Comparison of ENCODE assay signal across 9 cellular contexts in genomic region chr4:104451573-104451972, GRCh38. TPM values are rescaled to one million over a fixed set of nuclear protein-coding genes. Genes with fewer than 3 reads are reported as not detected.
DNase-seq lines count a peak whose midpoint lies in the region; ATAC-seq, FAIRE-seq and TF ChIP-seq lines count a peak whose summit lies in the region.
"Had no signal": no experiment of that assay in that cellular context is flagged by ENCODE, and none has a peak within 500 bp of the region (broad histone marks: within the 10 kb centered on the region; RNA-seq: fewer than 3 reads in every experiment).

No MANE protein-coding gene starts in this region.

- H3K9me3 ChIP-seq in A549: no peaks in the 10 kb centered on the region

- 0 out of 6 replicates have a peak, but pooled peaks of 1 of the 2 experiments have one; percentile 55 for ATAC-seq in A549
- no peak for ATAC-seq in stimulated activated effector memory CD8-positive, alpha-beta T cell treated with anti-CD3 and anti-CD28 coated beads, Interleukin-12 subunit alpha, Interleukin-12 subunit beta, amount 100 ng/mL, for 72 hours
- ATAC-seq in HG03025 (IDR thresholded peaks at IDR 0.05; ENCODE audit: low FRiP score, unreplicated experiment): no peak
- no peak for ATAC-seq in activated CD4-positive, CD25-positive, alpha-beta regulatory T cell treated with anti-CD3 and anti-CD28 coated beads, Interleukin-2, amount 50 U/mL, for 24 hours

- H3K4me3 Mint-ChIP-seq in stimulated activated effector memory CD8-positive, alpha-beta T cell treated with anti-CD3 and anti-CD28 coated beads, Interleukin-12 subunit alpha, Interleukin-12 subunit beta, amount 100 ng/mL, for 72 hours: no peak overlapping the region

- WGBS in A549 (ENCODE audit: missing lambda C conversion rate): 13% methylated on average over 1 of the region's 1 CpG

- H3K27ac ChIP-seq in A549: no peak overlapping the region

- H3K27ac Mint-ChIP-seq in stimulated activated effector memory CD8-positive, alpha-beta T cell treated with anti-CD3 and anti-CD28 coated beads, Interleukin-12 subunit alpha, Interleukin-12 subunit beta, amount 100 ng/mL, for 72 hours: no peak overlapping the region

- no peak for TF ChIP-seq EP300 in A549 (IDR thresholded peaks at IDR 0.05)

- H3K4me1 ChIP-seq in A549: no peaks in the 10 kb centered on the region

- no peak for TF ChIP-seq POLR2A in A549 (IDR thresholded peaks at IDR 0.05; ENCODE audit: low read length)

- CTCF ChIA-PET in A549 (lab: Yijun Ruan, JAX): no interaction called here

- no peak for TF ChIP-seq RAD21 in A549 (conservative IDR thresholded peaks at IDR 0.05 in 1 of 2, IDR thresholded peaks at IDR 0.05 in 1 of 2)

- TF ChIP-seq CTCF in A549 (IDR thresholded peaks at IDR 0.05) (0 out of 3 replicates have a peak, but pooled peaks have one; percentile 6), GM20000 (IDR thresholded peaks at IDR 0.05; ENCODE audit: extremely low read depth, missing control alignments) (no peak), fibroblast of the aortic adventitia (IDR thresholded peaks at IDR 0.05; ENCODE audit: insufficient read depth, low read length) (peak; percentile 17)

- no peaks in the 10 kb centered on the region for H3K9me3 Mint-ChIP-seq in stimulated activated effector memory CD8-positive, alpha-beta T cell treated with anti-CD3 and anti-CD28 coated beads, Interleukin-12 subunit alpha, Interleukin-12 subunit beta, amount 100 ng/mL, for 72 hours

- H3K4me3 ChIP-seq in A549: no peak overlapping the region
- H3K4me3 ChIP-seq in fibroblast of the aortic adventitia (ENCODE audit: low read depth, low read length): no peak overlapping the region

- no peak overlapping the region for H3K4me2 ChIP-seq in A549

- DNase-seq in A549 (ENCODE audit: low read depth in 1 of 2, low spot score in 1 of 2) (peak in 1 of 2 experiments; percentile 2), GM20000 (ENCODE audit: low spot score) (peak; percentile 4), NCI-H1436 (lab: John Stamatoyannopoulos, UW) (peak; percentile 36), fibroblast of the aortic adventitia (ENCODE audit: low read depth) (no peak)
- DNase-seq in activated T-cell treated with anti-CD3 and anti-CD28 coated beads, Interleukin-2, amount 50 U/mL, for 48 hours: no peak
- no peak for DNase-seq in stimulated activated effector memory CD8-positive, alpha-beta T cell treated with anti-CD3 and anti-CD28 coated beads, Interleukin-12 subunit alpha, Interleukin-12 subunit beta, amount 100 ng/mL, for 72 hours (ENCODE audit: low spot score in 2 of 2)
- DNase-seq: effector CD8-positive, alpha-beta T cell had no signal

- no peaks in the 10 kb centered on the region for H3K4me1 Mint-ChIP-seq in stimulated activated effector memory CD8-positive, alpha-beta T cell treated with anti-CD3 and anti-CD28 coated beads, Interleukin-12 subunit alpha, Interleukin-12 subunit beta, amount 100 ng/mL, for 72 hours

- POLR2A ChIA-PET in A549 (lab: Yijun Ruan, JAX): no interaction called here

- no peak for FAIRE-seq in A549 (lab: Jason Lieb, UNC)

- H3K36me3 Mint-ChIP-seq in stimulated activated effector memory CD8-positive, alpha-beta T cell treated with anti-CD3 and anti-CD28 coated beads, Interleukin-12 subunit alpha, Interleukin-12 subunit beta, amount 100 ng/mL, for 72 hours: no peaks in the 10 kb centered on the region

TF ChIP-seq in A549, 52 proteins besides CTCF, POLR2A, EP300 and RAD21:
- TF ChIP-seq RFX5 (IDR thresholded peaks at IDR 0.05): no peak
- no peak for TF ChIP-seq USF2 (IDR thresholded peaks at IDR 0.05)
- TF ChIP-seq CEBPB (IDR thresholded peaks at IDR 0.05): no peak
- TF ChIP-seq REST (IDR thresholded peaks at IDR 0.05): no peak
- TF ChIP-seq CBX8 (IDR thresholded peaks at IDR 0.05): no peak
- no peak for TF ChIP-seq ELK1 (IDR thresholded peaks at IDR 0.05; ENCODE audit: low read depth, low read length)
- no peak for TF ChIP-seq FOXS1 (CRISPR knock-in tag; IDR thresholded peaks at IDR 0.05)
- no peak for TF ChIP-seq HES2 (IDR thresholded peaks at IDR 0.05)
- no peak for TF ChIP-seq HMGXB4 (CRISPR knock-in tag; IDR thresholded peaks at IDR 0.05; ENCODE audit: borderline replicate concordance)
- TF ChIP-seq NPAS2 (CRISPR knock-in tag; IDR thresholded peaks at IDR 0.05; ENCODE audit: borderline replicate concordance): no peak
- TF ChIP-seq E2F6 (IDR thresholded peaks at IDR 0.05; ENCODE audit: borderline replicate concordance, low read depth): no peak
- TF ChIP-seq BHLHE40 (IDR thresholded peaks at IDR 0.05; ENCODE audit: low read depth, low read length): no peak
- no peak for TF ChIP-seq CBX2 (IDR thresholded peaks at IDR 0.05; ENCODE audit: borderline replicate concordance, low read depth)
TF ChIP-seq in A549: peak in this region for 0.

RNA-seq across cellular contexts. Expression of gene CXXC4, which starts 43.1 kb away (rescaled TPM):
- polyA plus RNA-seq in A549 (2011; rRNA removed): 0.91 and 0.93 TPM in 2 replicates
- 0.09 and 0.13 TPM in 2 replicates for polyA plus RNA-seq in A549 (2012; cell fraction: cytosol; rRNA removed)
- polyA plus RNA-seq in A549 (2012; cell fraction: nucleus; rRNA removed): 0.28 and 0.59 TPM in 2 replicates
- 0.03 to 0.04 TPM (median 0.03 TPM) in 3 replicates for polyA plus RNA-seq in A549 (2017; fragmentation: RNase III; extraction: RNeasy Plus Mini Kit Qiagen cat#74134 plus additional on column Dnase treatment)
- 0.54 and 0.79 TPM in 2 replicates for polyA minus RNA-seq in A549 (2011; rRNA and poly(A)+ RNA removed)
- total RNA-seq in fibroblast of the aortic adventitia (ENCODE audit: low replicate concordance): under 0.01 TPM in 1 of 2 replicates, not detected in the other

Comparison
In these comparisons a context has a peak if more than half of its experiments do, and no peak if none do; other contexts are left out.
1. DNase-seq: peak in GM20000 (single experiment) and NCI-H1436 (single experiment); none in fibroblast of the aortic adventitia (single experiment), activated T-cell treated with anti-CD3 and anti-CD28 coated beads, Interleukin-2, amount 50 U/mL, for 48 hours (0 of 2) and stimulated activated effector memory CD8-positive, alpha-beta T cell treated with anti-CD3 and anti-CD28 coated beads, Interleukin-12 subunit alpha, Interleukin-12 subunit beta, amount 100 ng/mL, for 72 hours (0 of 2).